1 cellular context compared by ENCODE assay signal in genomic region chr2:175004980-175005832, GRCh38.
A peak's percentile ranks its signal among the peaks of the same experiment; 100 is the strongest.
TF ChIP-seq lines count a peak whose summit lies in the region.

TSS of gene CHN1 (minus strand) at chr2:175005381. CDS start at chr2:175004912, 469 bp downstream.

TF ChIP-seq in A549, 52 proteins besides CTCF, POLR2A, EP300 and RAD21 (continued from another document):
- TF ChIP-seq MAX (IDR thresholded peaks at IDR 0.05) (peak; percentile 71), REST (IDR thresholded peaks at IDR 0.05) (no peak), KDM1A (IDR thresholded peaks at IDR 0.05; ENCODE audit: low read depth) (no peak), RARB (CRISPR knock-in tag; IDR thresholded peaks at IDR 0.05) (no peak)
